ENCODE assay signal across 23 cellular contexts in the genomic region with DNA sequence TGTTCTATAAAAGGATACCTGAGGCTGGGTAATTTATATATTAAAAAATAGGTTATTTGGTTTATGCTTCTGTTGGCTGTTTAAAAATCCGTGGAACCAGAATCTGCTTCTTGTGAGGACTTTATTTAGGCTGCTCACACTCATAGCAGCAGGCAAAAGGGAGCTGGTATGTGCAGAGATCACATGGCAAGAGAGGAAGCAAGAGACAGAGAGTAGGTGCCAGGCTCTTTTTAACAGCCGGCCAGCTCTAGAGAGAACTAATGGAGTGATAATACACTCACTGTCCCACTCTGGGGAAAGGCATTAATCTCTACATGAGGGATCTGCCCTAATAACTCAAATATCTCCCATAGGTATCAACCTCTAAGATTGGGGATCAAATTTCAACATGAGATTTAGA.
DNase-seq lines count a peak whose midpoint lies in the region; ATAC-seq, FAIRE-seq and TF ChIP-seq lines count a peak whose summit lies in the region.
"Had no signal": no experiment of that assay in that cellular context is flagged by ENCODE, and none has a peak within 500 bp of the region (broad histone marks: within the 10 kb centered on the region; RNA-seq: fewer than 3 reads in every experiment).

No MANE protein-coding gene starts in this region.

- no peak overlapping the region for H3K27ac Mint-ChIP-seq in naive thymus-derived CD8-positive, alpha-beta T cell
- H3K27ac Mint-ChIP-seq: CD4-positive, alpha-beta memory T cell; HFFc6 had no signal

- peak overlapping the region; percentile 71 for H3K27ac ChIP-seq in HUES48 (ENCODE audit: low read depth, low read length)
- no peak overlapping the region for H3K27ac ChIP-seq in H1 (ENCODE audit: low read depth, low read length)
- no peak overlapping the region for H3K27ac ChIP-seq in right cardiac atrium (ENCODE audit: low read length)
- H3K27ac ChIP-seq in trophoblast cell (ENCODE audit: low read depth, low read length), result no peak overlapping the region
- H3K27ac ChIP-seq in esophagus muscularis mucosa (replicated peaks in 1 of 4), result no peak overlapping the region
- H3K27ac ChIP-seq: BLaER1 treated with 17β-estradiol and CSF1 and Interleukin-3, amounts not matched to agents 10 nM and 100 nM; PC-9 had no signal

- no peak overlapping the region for H4K5ac ChIP-seq in H1 (ENCODE audit: insufficient read length, low read depth, low read length)

- peaks cover 0 to 8% (median 0%) of the 10 kb centered on the region in 3 donors for H3K36me3 Mint-ChIP-seq in naive thymus-derived CD8-positive, alpha-beta T cell
- H3K36me3 Mint-ChIP-seq: CD4-positive, alpha-beta memory T cell had no signal

- H2BK12ac ChIP-seq in H1 (ENCODE audit: low read depth, low read length), result peak overlapping the region; percentile 72; the same call in 1 of the 2 replicates
- H2BK12ac ChIP-seq in trophoblast cell (ENCODE audit: low read length), result peak overlapping the region; percentile 40

- intact Hi-C loops in right cardiac atrium (cut with DNase I) (no loop called here), esophagus muscularis mucosa (cut with DNase I) (no loop called here)

- no peak overlapping the region for H4K8ac ChIP-seq in H1 (ENCODE audit: extremely low read depth, insufficient read depth, low read length)
- no peak overlapping the region for H4K8ac ChIP-seq in trophoblast cell (ENCODE audit: low read depth, low read length)

- no peaks in the 10 kb centered on the region for H4K20me1 ChIP-seq in H1 (replicated peaks in 1 of 2; ENCODE audit: control insufficient read depth in 1 of 2, insufficient read depth in 2 of 2, low read length in 2 of 2)
- H4K20me1 ChIP-seq: BLaER1 treated with 17β-estradiol and CSF1 and Interleukin-3, amounts not matched to agents 10 nM and 100 nM had no signal

- H3K23ac ChIP-seq in H1 (ENCODE audit: insufficient read length) (no peak overlapping the region), trophoblast cell (ENCODE audit: low read length) (no peak overlapping the region)

- H3K56ac ChIP-seq in H1 (replicated peaks; ENCODE audit: insufficient read length, low read depth, low read length), result no peak overlapping the region

- H3K18ac ChIP-seq in H1 (ENCODE audit: extremely low read depth, low read length), result no peak overlapping the region; the same call in 1 of the 2 replicates
- no peak overlapping the region for H3K18ac ChIP-seq in trophoblast cell (ENCODE audit: low read length)

- H2BK20ac ChIP-seq in H1 (ENCODE audit: low read length), result peak overlapping the region; percentile 98; the same call in 1 of the 2 replicates

- no peak for TF ChIP-seq RAD21 in H1 (IDR thresholded peaks at IDR 0.05 in 1 of 2, conservative IDR thresholded peaks at IDR 0.05 in 1 of 2; ENCODE audit: low read depth in 2 of 2, low read length in 2 of 2)

- TF ChIP-seq EP300 in H1 (IDR thresholded peaks at IDR 0.05; ENCODE audit: borderline replicate concordance in 1 of 2, low read depth in 2 of 2, low read length in 2 of 2) (no peak), esophagus muscularis mucosa (IDR thresholded peaks at IDR 0.05) (no peak)

- H3K36me3 ChIP-seq in HUES48 (ENCODE audit: control insufficient read depth, insufficient read depth, low read length), result peaks cover 24% of the 10 kb centered on the region
- peaks cover 0 to 38% (median 15%) of the 10 kb centered on the region in 4 experiments; a peak in 4 of 8 replicates for H3K36me3 ChIP-seq in H1 (ENCODE audit: control insufficient read depth in 2 of 4, insufficient read depth in 4 of 4, low read length in 3 of 4)
- peaks cover 2% of the 10 kb centered on the region in 2 experiments for H3K36me3 ChIP-seq in trophoblast cell (ENCODE audit: control insufficient read depth in 1 of 2, insufficient read depth in 2 of 2, low read length in 2 of 2)
- no peaks in the 10 kb centered on the region for H3K36me3 ChIP-seq in esophagus muscularis mucosa
- H3K36me3 ChIP-seq: BLaER1 treated with 17β-estradiol and CSF1 and Interleukin-3, amounts not matched to agents 10 nM and 100 nM had no signal

- H2BK120ac ChIP-seq in H1 (replicated peaks; ENCODE audit: low read depth, low read length), result peak overlapping the region; percentile 70
- no peak overlapping the region for H2BK120ac ChIP-seq in trophoblast cell (ENCODE audit: insufficient read depth, low read length, poor library complexity)

- no peak for FAIRE-seq in H1 (lab: Jason Lieb, UNC)
- FAIRE-seq: GM12891 had no signal

- CTCF ChIA-PET in H1 (lab: Charles Lee; ENCODE audit: partially characterized antibody), result no interaction called here

- DNase-seq in H1 (ENCODE audit: low read depth in 1 of 2, low spot score in 2 of 2) (no peak), right cardiac atrium (no peak), trophoblast cell (no peak), esophagus muscularis mucosa (ENCODE audit: extremely low spot score) (no peak), inferior parietal cortex (ENCODE audit: extremely low spot score) (no peak)
- DNase-seq in naive thymus-derived CD8-positive, alpha-beta T cell, result no peak
- DNase-seq: ACHN; Caco-2; CD4-positive, alpha-beta memory T cell; DMS 273 treated with DMSO at 0.1 percent for 48 hours; DND-41; H7; HFFc6; Kasumi-1; NCI-H1417; NCI-H1694 treated with DMSO at 0.1 percent for 48 hours; NCI-H2081 treated with DMSO at 0.1 percent for 48 hours; NCI-H69; PC-9; RPMI8226 had no signal

- no peaks in the 10 kb centered on the region for H3K23me2 ChIP-seq in H1 (ENCODE audit: low read depth, low read length)

- H3K79me1 ChIP-seq in H1 (ENCODE audit: low read depth, low read length) (no peaks in the 10 kb centered on the region), trophoblast cell (ENCODE audit: low read length) (no peaks in the 10 kb centered on the region)

- no peak for TF ChIP-seq POLR2A in H1 (IDR thresholded peaks at IDR 0.05; ENCODE audit: control extremely low read depth in 1 of 2, low read depth in 2 of 2, low read length in 2 of 2)
- TF ChIP-seq POLR2A in esophagus muscularis mucosa (IDR thresholded peaks at IDR 0.05; ENCODE audit: low read depth), result no peak

- H2BK15ac ChIP-seq in H1 (ENCODE audit: low read length), result no peak overlapping the region

- peak overlapping the region; percentile 34 for H4K91ac ChIP-seq in H1 (replicated peaks; ENCODE audit: insufficient read length, low read length)
- no peak overlapping the region for H4K91ac ChIP-seq in trophoblast cell (ENCODE audit: low read depth, low read length)

- H3K4me1 ChIP-seq in HUES48 (ENCODE audit: control insufficient read depth, insufficient read depth, low read length) (peaks cover 18% of the 10 kb centered on the region), H1 (replicated peaks in 1 of 4; ENCODE audit: control insufficient read depth in 3 of 4, insufficient read depth in 4 of 4, low read length in 3 of 4) (peaks cover 0 to 4% (median 0%) of the 10 kb centered on the region in 4 experiments; a peak in 1 of 7 replicates), right cardiac atrium (ENCODE audit: control insufficient read depth, insufficient read depth, low read length) (no peaks in the 10 kb centered on the region), trophoblast cell (ENCODE audit: control insufficient read depth in 1 of 2, insufficient read depth in 2 of 2, low read length in 2 of 2) (no peaks in the 10 kb centered on the region), esophagus muscularis mucosa (no peaks in the 10 kb centered on the region)
- H3K4me1 ChIP-seq: BLaER1 treated with 17β-estradiol and CSF1 and Interleukin-3, amounts not matched to agents 10 nM and 100 nM; Caco-2 had no signal

- no peak overlapping the region for H3K9ac ChIP-seq in HUES48 (ENCODE audit: low read depth, low read length)
- no peak overlapping the region for H3K9ac ChIP-seq in H1 (replicated peaks in 1 of 4; ENCODE audit: extremely low read depth in 1 of 4, low read depth in 3 of 4, low read length in 3 of 4)
- H3K9ac ChIP-seq in trophoblast cell (ENCODE audit: low read length), result no peak overlapping the region
- H3K9ac ChIP-seq: BLaER1 treated with 17β-estradiol and CSF1 and Interleukin-3, amounts not matched to agents 10 nM and 100 nM had no signal

- H3K9me3 Mint-ChIP-seq in naive thymus-derived CD8-positive, alpha-beta T cell, result peaks cover 18 to 55% (median 24%) of the 10 kb centered on the region in 9 donors

- H3K4me2 ChIP-seq in H1 (ENCODE audit: insufficient read depth in 1 of 2, low read depth in 2 of 2, low read length in 2 of 2), result no peak overlapping the region
- no peak overlapping the region for H3K4me2 ChIP-seq in trophoblast cell (ENCODE audit: low read length)
- H3K4me2 ChIP-seq: BLaER1 treated with 17β-estradiol and CSF1 and Interleukin-3, amounts not matched to agents 10 nM and 100 nM; PC-9 had no signal

- no peak overlapping the region for H3K4me3 Mint-ChIP-seq in naive thymus-derived CD8-positive, alpha-beta T cell
- H3K4me3 Mint-ChIP-seq: CD4-positive, alpha-beta memory T cell; HFFc6 had no signal

- ATAC-seq in right cardiac atrium, result peak; percentile 66 to 84
- ATAC-seq in naive thymus-derived CD8-positive, alpha-beta T cell, result no peak

- TF ChIP-seq CTCF in H1 (IDR thresholded peaks at IDR 0.05; ENCODE audit: control extremely low read depth in 1 of 3, insufficient read depth in 1 of 3, low read depth in 1 of 3, low read length in 3 of 3) (no peak), esophagus muscularis mucosa (IDR thresholded peaks at IDR 0.05) (no peak)

- H3K27me3 ChIP-seq in HUES48 (ENCODE audit: control insufficient read depth, insufficient read depth, low read length) (no peaks in the 10 kb centered on the region), H1 (replicated peaks in 1 of 4; ENCODE audit: control insufficient read depth in 3 of 4, extremely low read depth in 1 of 4, insufficient read depth in 3 of 4, low read length in 3 of 4) (peaks cover 0 to 1% (median 0%) of the 10 kb centered on the region in 4 experiments; a peak in 1 of 7 replicates), right cardiac atrium (ENCODE audit: control insufficient read depth, insufficient read depth) (no peaks in the 10 kb centered on the region), trophoblast cell (ENCODE audit: insufficient read depth, low read length) (no peaks in the 10 kb centered on the region), esophagus muscularis mucosa (no peaks in the 10 kb centered on the region)
- H3K27me3 ChIP-seq: BLaER1 treated with 17β-estradiol and CSF1 and Interleukin-3, amounts not matched to agents 10 nM and 100 nM had no signal

- H3K79me2 ChIP-seq in H1 (ENCODE audit: control insufficient read depth in 1 of 2, insufficient read depth in 2 of 2, low read length in 2 of 2) (no peaks in the 10 kb centered on the region), trophoblast cell (ENCODE audit: control insufficient read depth, insufficient read depth, low read length, poor library complexity) (no peaks in the 10 kb centered on the region)

- H3K27me3 Mint-ChIP-seq in naive thymus-derived CD8-positive, alpha-beta T cell, result no peaks in the 10 kb centered on the region
- H3K27me3 Mint-ChIP-seq: CD4-positive, alpha-beta memory T cell had no signal

- H3K4me3 ChIP-seq in HUES48 (ENCODE audit: low read depth, low read length) (no peak overlapping the region), H1 (ENCODE audit: extremely low read depth in 1 of 4, insufficient read depth in 2 of 4, low read depth in 3 of 4, low read length in 4 of 4) (no peak overlapping the region), right cardiac atrium (ENCODE audit: low read length) (no peak overlapping the region), trophoblast cell (ENCODE audit: low read depth, low read length) (no peak overlapping the region), esophagus muscularis mucosa (no peak overlapping the region)
- H3K4me3 ChIP-seq: BLaER1 treated with 17β-estradiol and CSF1 and Interleukin-3, amounts not matched to agents 10 nM and 100 nM; PC-9 had no signal

- no peaks in the 10 kb centered on the region for H3K4me1 Mint-ChIP-seq in naive thymus-derived CD8-positive, alpha-beta T cell
- H3K4me1 Mint-ChIP-seq: CD4-positive, alpha-beta memory T cell had no signal

- H4K12ac ChIP-seq in trophoblast cell (ENCODE audit: low read depth, low read length), result no peak overlapping the region

- 74% methylated on average over 2 of the region's 2 CpGs; no CpG with 5 or more reads in 1 of the 2 experiments for WGBS in H1 (ENCODE audit: extremely low coverage in 1 of 2, insufficient coverage in 1 of 2, insufficient read length in 1 of 2, insufficient replicate concordance in 2 of 2, low coverage in 1 of 2, low lambda C conversion rate in 2 of 2, missing lambda C conversion rate in 1 of 2), 2 experiments
- 33% methylated on average over 2 of the region's 2 CpGs for WGBS in right cardiac atrium
- WGBS in trophoblast cell (ENCODE audit: extremely low coverage, insufficient coverage, insufficient read length), result no CpG with 5 or more reads among the region's 2 CpGs
- WGBS in esophagus muscularis mucosa, result 20% methylated on average over 2 of the region's 2 CpGs

- H3K14ac ChIP-seq in H1 (ENCODE audit: insufficient read length), result no peak overlapping the region
- no peak overlapping the region for H3K14ac ChIP-seq in trophoblast cell (ENCODE audit: low read length)

- no peak overlapping the region for H2AFZ ChIP-seq in H1 (ENCODE audit: low read length)
- H2AFZ ChIP-seq in trophoblast cell (ENCODE audit: insufficient read depth, low read length, poor library complexity), result no peak overlapping the region
- H2AFZ ChIP-seq: PC-9 had no signal

- H2AK5ac ChIP-seq in H1 (ENCODE audit: low read depth, low read length) (no peak overlapping the region), trophoblast cell (ENCODE audit: low read length) (no peak overlapping the region)

- peak overlapping the region; percentile 52; the same call in 1 of the 2 replicates for H2BK5ac ChIP-seq in H1 (ENCODE audit: low read depth, low read length)
- no peak overlapping the region for H2BK5ac ChIP-seq in trophoblast cell (ENCODE audit: low read depth, low read length, poor library complexity)

- POLR2A ChIA-PET in H1 (lab: Charles Lee; ENCODE audit: partially characterized antibody), result interaction anchor here (1.3 to 2.7 kb wide), 2 partner anchors 10 to 12 kb away, joined by 4 to 11 read pairs; no protein-coding TSS in a partner anchor
- POLR2A ChIA-PET in naive thymus-derived CD8-positive, alpha-beta T cell (lab: Charles Lee), result no interaction called here

- H3K9me3 ChIP-seq in HUES48 (ENCODE audit: control insufficient read depth, insufficient read depth, low read length) (peaks cover 33% of the 10 kb centered on the region), H1 (ENCODE audit: insufficient read depth in 2 of 2, low read depth in 1 of 2, low read length in 1 of 2) (peaks cover 30 to 31% of the 10 kb centered on the region in 2 experiments), right cardiac atrium (ENCODE audit: control insufficient read depth, low read length) (no peaks in the 10 kb centered on the region), trophoblast cell (ENCODE audit: insufficient read depth, low read depth, low read length) (peaks cover 9% of the 10 kb centered on the region), esophagus muscularis mucosa (peaks cover 0 to 16% (median 0%) of the 10 kb centered on the region in 4 donors)

- H3K4ac ChIP-seq in H1 (replicated peaks; ENCODE audit: insufficient read length, low read depth, low read length) (no peak overlapping the region), trophoblast cell (ENCODE audit: low read depth, low read length) (no peak overlapping the region)

Comparison
In these comparisons a context has a peak if more than half of its experiments do, and no peak if none do; other contexts are left out.
1. ATAC-seq: peak in right cardiac atrium (2 of 2); none in naive thymus-derived CD8-positive, alpha-beta T cell (0 of 2).